Comparison of ENCODE assay signal across 2 cellular contexts in genomic region chr7:76261329-76261728, GRCh38.
A peak's percentile ranks its signal among the peaks of the same experiment; 100 is the strongest.
TF ChIP-seq lines count a peak whose summit lies in the region.

No MANE protein-coding gene starts in this region.

TF ChIP-seq in GM23338, 12 proteins besides CTCF, POLR2A, EP300 and RAD21:
- TF ChIP-seq ZNF114 (CRISPR knock-in tag; IDR thresholded peaks at IDR 0.05) = no peak
- no peak for TF ChIP-seq EZH2phosphoT487 (IDR thresholded peaks at IDR 0.05; ENCODE audit: unreplicated experiment)

TF ChIP-seq in K562, 482 proteins besides CTCF, POLR2A, EP300 and RAD21:
- TF ChIP-seq SMARCA4 (IDR thresholded peaks at IDR 0.05) (no peak), ZBTB7A (IDR thresholded peaks at IDR 0.05; ENCODE audit: borderline replicate concordance, control insufficient read depth, low read depth, low read length) (peak; percentile 25; the same call in 1 of the 2 replicates)
